ENCODE assay signal across 2 cellular contexts in the genomic region with DNA sequence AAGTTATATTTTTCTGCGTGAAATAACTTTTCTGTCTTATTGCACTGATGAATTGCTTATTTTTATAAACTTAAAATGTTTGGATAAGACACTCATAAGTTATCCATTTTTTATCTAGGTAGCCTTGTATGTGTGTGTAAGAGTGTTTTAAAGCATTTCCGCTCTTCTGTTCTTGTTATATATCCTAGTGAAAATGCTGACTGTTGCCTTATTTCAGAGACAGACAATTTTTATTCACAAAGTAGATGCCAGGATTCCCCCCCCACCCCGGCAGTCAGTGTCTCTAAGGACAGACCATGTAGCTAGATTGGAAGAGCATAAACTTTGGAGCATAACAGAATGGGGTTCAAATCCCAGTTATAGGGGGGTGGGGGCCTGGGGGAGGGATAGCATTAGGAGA.
TF ChIP-seq lines count a peak whose summit lies in the region.

No MANE protein-coding gene starts in this region.

TF ChIP-seq in SK-N-SH, 30 proteins besides CTCF, POLR2A, EP300 and RAD21 (continued from another document):
- TF ChIP-seq FOXM1 (IDR thresholded peaks at IDR 0.05; ENCODE audit: low read depth) = no peak
- no peak for TF ChIP-seq SIN3A (IDR thresholded peaks at IDR 0.05; ENCODE audit: borderline replicate concordance, low read depth, low read length)
- TF ChIP-seq JUND (IDR thresholded peaks at IDR 0.05) = no peak
- no peak for TF ChIP-seq NRF1 (IDR thresholded peaks at IDR 0.05; ENCODE audit: low read depth, low read length)

TF ChIP-seq in SK-N-SH treated with all-trans-retinoic acid at 6 μM for 48 hours, 23 proteins besides CTCF, POLR2A, EP300 and RAD21 (continued from another document):
- TF ChIP-seq, protein P1, sequence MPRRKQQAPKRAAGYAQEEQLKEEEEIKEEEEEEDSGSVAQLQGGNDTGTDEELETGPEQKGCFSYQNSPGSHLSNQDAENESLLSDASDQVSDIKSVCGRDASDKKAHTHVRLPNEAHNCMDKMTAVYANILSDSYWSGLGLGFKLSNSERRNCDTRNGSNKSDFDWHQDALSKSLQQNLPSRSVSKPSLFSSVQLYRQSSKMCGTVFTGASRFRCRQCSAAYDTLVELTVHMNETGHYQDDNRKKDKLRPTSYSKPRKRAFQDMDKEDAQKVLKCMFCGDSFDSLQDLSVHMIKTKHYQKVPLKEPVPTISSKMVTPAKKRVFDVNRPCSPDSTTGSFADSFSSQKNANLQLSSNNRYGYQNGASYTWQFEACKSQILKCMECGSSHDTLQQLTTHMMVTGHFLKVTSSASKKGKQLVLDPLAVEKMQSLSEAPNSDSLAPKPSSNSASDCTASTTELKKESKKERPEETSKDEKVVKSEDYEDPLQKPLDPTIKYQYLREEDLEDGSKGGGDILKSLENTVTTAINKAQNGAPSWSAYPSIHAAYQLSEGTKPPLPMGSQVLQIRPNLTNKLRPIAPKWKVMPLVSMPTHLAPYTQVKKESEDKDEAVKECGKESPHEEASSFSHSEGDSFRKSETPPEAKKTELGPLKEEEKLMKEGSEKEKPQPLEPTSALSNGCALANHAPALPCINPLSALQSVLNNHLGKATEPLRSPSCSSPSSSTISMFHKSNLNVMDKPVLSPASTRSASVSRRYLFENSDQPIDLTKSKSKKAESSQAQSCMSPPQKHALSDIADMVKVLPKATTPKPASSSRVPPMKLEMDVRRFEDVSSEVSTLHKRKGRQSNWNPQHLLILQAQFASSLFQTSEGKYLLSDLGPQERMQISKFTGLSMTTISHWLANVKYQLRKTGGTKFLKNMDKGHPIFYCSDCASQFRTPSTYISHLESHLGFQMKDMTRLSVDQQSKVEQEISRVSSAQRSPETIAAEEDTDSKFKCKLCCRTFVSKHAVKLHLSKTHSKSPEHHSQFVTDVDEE (CRISPR knock-in tag; IDR thresholded peaks at IDR 0.05) = no peak
- TF ChIP-seq, protein P2, sequence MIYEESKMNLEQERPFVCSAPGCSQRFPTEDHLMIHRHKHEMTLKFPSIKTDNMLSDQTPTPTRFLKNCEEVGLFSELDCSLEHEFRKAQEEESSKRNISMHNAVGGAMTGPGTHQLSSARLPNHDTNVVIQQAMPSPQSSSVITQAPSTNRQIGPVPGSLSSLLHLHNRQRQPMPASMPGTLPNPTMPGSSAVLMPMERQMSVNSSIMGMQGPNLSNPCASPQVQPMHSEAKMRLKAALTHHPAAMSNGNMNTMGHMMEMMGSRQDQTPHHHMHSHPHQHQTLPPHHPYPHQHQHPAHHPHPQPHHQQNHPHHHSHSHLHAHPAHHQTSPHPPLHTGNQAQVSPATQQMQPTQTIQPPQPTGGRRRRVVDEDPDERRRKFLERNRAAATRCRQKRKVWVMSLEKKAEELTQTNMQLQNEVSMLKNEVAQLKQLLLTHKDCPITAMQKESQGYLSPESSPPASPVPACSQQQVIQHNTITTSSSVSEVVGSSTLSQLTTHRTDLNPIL (CRISPR knock-in tag; IDR thresholded peaks at IDR 0.05; ENCODE audit: low read depth) = no peak
- TF ChIP-seq ZNF70 (CRISPR knock-in tag; IDR thresholded peaks at IDR 0.05) = no peak
- no peak for TF ChIP-seq TOX (CRISPR knock-in tag; IDR thresholded peaks at IDR 0.05; ENCODE audit: borderline replicate concordance)
- TF ChIP-seq, protein P3, sequence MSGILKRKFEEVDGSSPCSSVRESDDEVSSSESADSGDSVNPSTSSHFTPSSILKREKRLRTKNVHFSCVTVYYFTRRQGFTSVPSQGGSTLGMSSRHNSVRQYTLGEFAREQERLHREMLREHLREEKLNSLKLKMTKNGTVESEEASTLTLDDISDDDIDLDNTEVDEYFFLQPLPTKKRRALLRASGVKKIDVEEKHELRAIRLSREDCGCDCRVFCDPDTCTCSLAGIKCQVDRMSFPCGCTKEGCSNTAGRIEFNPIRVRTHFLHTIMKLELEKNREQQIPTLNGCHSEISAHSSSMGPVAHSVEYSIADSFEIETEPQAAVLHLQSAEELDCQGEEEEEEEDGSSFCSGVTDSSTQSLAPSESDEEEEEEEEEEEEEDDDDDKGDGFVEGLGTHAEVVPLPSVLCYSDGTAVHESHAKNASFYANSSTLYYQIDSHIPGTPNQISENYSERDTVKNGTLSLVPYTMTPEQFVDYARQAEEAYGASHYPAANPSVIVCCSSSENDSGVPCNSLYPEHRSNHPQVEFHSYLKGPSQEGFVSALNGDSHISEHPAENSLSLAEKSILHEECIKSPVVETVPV (CRISPR knock-in tag; IDR thresholded peaks at IDR 0.05) = no peak
- no peak for TF ChIP-seq GLIS3 (CRISPR knock-in tag; IDR thresholded peaks at IDR 0.05)
- no peak for TF ChIP-seq ZNF8 (CRISPR knock-in tag; IDR thresholded peaks at IDR 0.05)
- no peak for TF ChIP-seq CSDC2 (CRISPR knock-in tag; IDR thresholded peaks at IDR 0.05)
- no peak for TF ChIP-seq ZFP3 (CRISPR knock-in tag; IDR thresholded peaks at IDR 0.05)
- TF ChIP-seq ZC3H10 (CRISPR knock-in tag; IDR thresholded peaks at IDR 0.05) = no peak
- no peak for TF ChIP-seq RARB (CRISPR knock-in tag; IDR thresholded peaks at IDR 0.05)
- TF ChIP-seq PPARA (CRISPR knock-in tag; IDR thresholded peaks at IDR 0.05; ENCODE audit: borderline replicate concordance) = no peak
- no peak for TF ChIP-seq TCF4 (CRISPR knock-in tag; IDR thresholded peaks at IDR 0.05; ENCODE audit: borderline replicate concordance)
- no peak for TF ChIP-seq ZNF565 (CRISPR knock-in tag; conservative IDR thresholded peaks at IDR 0.05; ENCODE audit: low read depth)
